23 cellular contexts compared by ENCODE assay signal in genomic region chr7:128191136-128191844, GRCh38. TPM values are rescaled to one million over a fixed set of nuclear protein-coding genes. Genes with fewer than 3 reads are reported as not detected.
A peak's percentile ranks its signal among the peaks of the same experiment; 100 is the strongest.
DNase-seq lines count a peak whose midpoint lies in the region; ATAC-seq and TF ChIP-seq lines count a peak whose summit lies in the region.
"Had no signal": no experiment of that assay in that cellular context is flagged by ENCODE, and none has a peak within 500 bp of the region (broad histone marks: within the 10 kb centered on the region; RNA-seq: fewer than 3 reads in every experiment).

No MANE protein-coding gene starts in this region.

- H3K36me3 Mint-ChIP-seq in CD14-positive monocyte (peaks cover 1 to 3% of the 10 kb centered on the region in 2 donors), chondrocyte (ENCODE audit: low read depth) (peaks cover 13% of the 10 kb centered on the region), osteocyte (ENCODE audit: unreplicated experiment) (no peaks in the 10 kb centered on the region)
- H3K36me3 Mint-ChIP-seq in activated CD4-positive, alpha-beta T cell treated with anti-CD3 and anti-CD28 coated beads for 36 hours (ENCODE audit: low read depth): peaks cover 8% of the 10 kb centered on the region

- peaks cover 28 to 46% (median 39%) of the 10 kb centered on the region in 7 donors for H3K9me3 Mint-ChIP-seq in CD14-positive monocyte
- H3K9me3 Mint-ChIP-seq in chondrocyte (ENCODE audit: low read depth): peaks cover 26% of the 10 kb centered on the region
- H3K9me3 Mint-ChIP-seq in osteocyte (ENCODE audit: unreplicated experiment): peaks cover 24% of the 10 kb centered on the region
- H3K9me3 Mint-ChIP-seq in activated CD4-positive, alpha-beta T cell treated with anti-CD3 and anti-CD28 coated beads for 36 hours (ENCODE audit: low read depth): peaks cover 13% of the 10 kb centered on the region

- H2AFZ ChIP-seq in PC-9: no peak overlapping the region

- peaks cover 27 to 55% (median 48%) of the 10 kb centered on the region in 10 experiments for H3K4me1 ChIP-seq in BLaER1 treated with 17β-estradiol and CSF1 and Interleukin-3, amounts not matched to agents 10 nM and 100 nM
- no peaks in the 10 kb centered on the region for H3K4me1 ChIP-seq in PC-9 (replicated peaks; ENCODE audit: insufficient read depth)
- H3K4me1 ChIP-seq: Caco-2, SJCRH30 had no signal

- H3K27me3 ChIP-seq in BLaER1 treated with 17β-estradiol and CSF1 and Interleukin-3, amounts not matched to agents 10 nM and 100 nM: no peaks in the 10 kb centered on the region
- peaks cover 5% of the 10 kb centered on the region; the same call in 1 of the 2 replicates for H3K27me3 ChIP-seq in PC-9 (ENCODE audit: insufficient read depth, low read depth)

- H3K4me1 Mint-ChIP-seq in CD14-positive monocyte (peaks cover 7% of the 10 kb centered on the region), chondrocyte (ENCODE audit: low read depth) (no peaks in the 10 kb centered on the region), osteocyte (ENCODE audit: unreplicated experiment) (no peaks in the 10 kb centered on the region)
- H3K4me1 Mint-ChIP-seq in activated CD4-positive, alpha-beta T cell treated with anti-CD3 and anti-CD28 coated beads for 36 hours: peaks cover 9% of the 10 kb centered on the region
- H3K4me1 Mint-ChIP-seq: CD4-positive, alpha-beta memory T cell had no signal

- no peaks in the 10 kb centered on the region for H3F3A ChIP-seq in PC-9 (ENCODE audit: insufficient read depth, low read depth)

- intact Hi-C loops in CD14-positive monocyte (cut with micrococcal nuclease) (no loop called here), PC-9 (cut with micrococcal nuclease; ENCODE audit: unreplicated experiment) (no loop called here)
- intact Hi-C loops in activated CD4-positive, alpha-beta T cell treated with anti-CD3 and anti-CD28 coated beads for 36 hours (cut with DNase I, micrococcal nuclease): no loop called here

- POLR2A ChIA-PET in activated CD4-positive, alpha-beta T cell treated with anti-CD3 and anti-CD28 coated beads for 36 hours (lab: Charles Lee): no interaction called here
- POLR2A ChIA-PET in PC-9 (lab: Charles Lee; ENCODE audit: unreplicated experiment): interaction anchor here (0.7 kb wide), 1 partner anchor 8 kb away, joined by 4 read pairs; no protein-coding TSS in a partner anchor

- DNase-seq in CD14-positive monocyte (ENCODE audit: low spot score): peak; percentile 6
- DNase-seq in chondrocyte (ENCODE audit: low spot score): peak; percentile 30
- DNase-seq in osteocyte (ENCODE audit: extremely low spot score, unreplicated experiment): peak; percentile 54
- no peak for DNase-seq in activated CD4-positive, alpha-beta T cell treated with anti-CD3 and anti-CD28 coated beads for 36 hours
- no peak for DNase-seq in GM03348 (ENCODE audit: low spot score)
- no peak for DNase-seq in PC-9
- DNase-seq: Caco-2; CD4-positive, alpha-beta memory T cell; DND-41; GM23248; IMR-90; NCI-H1092 treated with DMSO at 0.1 percent for 48 hours; NCI-H146; NCI-H2029; NCI-H226; NCI-H510A treated with DMSO at 0.1 percent for 48 hours; NCI-H748 treated with DMSO at 0.1 percent for 48 hours; NK-92 treated with Interleukin-12 subunit alpha and Interleukin-12 subunit beta, amount 100 ng/mL, for 24 hours; SJCRH30 had no signal

- peak overlapping the region in 9 of 11 experiments; percentile 53 to 75 (median 68); a peak in 16 of 22 replicates for H3K4me2 ChIP-seq in BLaER1 treated with 17β-estradiol and CSF1 and Interleukin-3, amounts not matched to agents 10 nM and 100 nM
- H3K4me2 ChIP-seq in PC-9: no peak overlapping the region
- H3K4me2 ChIP-seq: KMS-11 had no signal

- H3K9me3 ChIP-seq in BLaER1 treated with 17β-estradiol and CSF1 and Interleukin-3, amounts not matched to agents 10 nM and 100 nM (replicated peaks in 1 of 11): peaks cover 33 to 51% (median 39%) of the 10 kb centered on the region in 11 experiments
- peaks cover 4% of the 10 kb centered on the region; the same call in 1 of the 2 replicates for H3K9me3 ChIP-seq in PC-9 (ENCODE audit: insufficient read depth, low read depth)

- H3K36me3 ChIP-seq in BLaER1 treated with 17β-estradiol and CSF1 and Interleukin-3, amounts not matched to agents 10 nM and 100 nM: peaks cover 0 to 4% (median 0%) of the 10 kb centered on the region in 11 experiments; a peak in 1 of 22 replicates
- no peaks in the 10 kb centered on the region for H3K36me3 ChIP-seq in PC-9 (ENCODE audit: low read depth)

- no TSS peak for BruUV-seq in PC-9 (replicated peaks; lab: Mats Ljungman, UMichigan)

- no peak overlapping the region for H3K9ac ChIP-seq in BLaER1 treated with 17β-estradiol and CSF1 and Interleukin-3, amounts not matched to agents 10 nM and 100 nM
- H3K9ac ChIP-seq: GM23248, KMS-11 had no signal

- no peak overlapping the region for H3K27ac Mint-ChIP-seq in CD14-positive monocyte
- no peak overlapping the region for H3K27ac Mint-ChIP-seq in chondrocyte (ENCODE audit: unreplicated experiment)
- no peak overlapping the region for H3K27ac Mint-ChIP-seq in osteocyte (ENCODE audit: unreplicated experiment)
- no peak overlapping the region for H3K27ac Mint-ChIP-seq in activated CD4-positive, alpha-beta T cell treated with anti-CD3 and anti-CD28 coated beads for 36 hours
- H3K27ac Mint-ChIP-seq: CD4-positive, alpha-beta memory T cell had no signal

- H3K4me3 Mint-ChIP-seq in CD14-positive monocyte: peak overlapping the region in 1 of 2 donors; percentile 63
- no peak overlapping the region for H3K4me3 Mint-ChIP-seq in chondrocyte (ENCODE audit: unreplicated experiment)
- no peak overlapping the region for H3K4me3 Mint-ChIP-seq in osteocyte (ENCODE audit: unreplicated experiment)
- H3K4me3 Mint-ChIP-seq in activated CD4-positive, alpha-beta T cell treated with anti-CD3 and anti-CD28 coated beads for 36 hours: no peak overlapping the region
- H3K4me3 Mint-ChIP-seq: CD4-positive, alpha-beta memory T cell had no signal

- H3K27ac ChIP-seq in BLaER1 treated with 17β-estradiol and CSF1 and Interleukin-3, amounts not matched to agents 10 nM and 100 nM: no peak overlapping the region
- no peak overlapping the region for H3K27ac ChIP-seq in PC-9
- H3K27ac ChIP-seq: GM23248, KMS-11, SJCRH30 had no signal

- H3K9me2 ChIP-seq in PC-9 (ENCODE audit: insufficient read depth): no peaks in the 10 kb centered on the region

- H4K20me1 ChIP-seq in BLaER1 treated with 17β-estradiol and CSF1 and Interleukin-3, amounts not matched to agents 10 nM and 100 nM: no peaks in the 10 kb centered on the region
- no peaks in the 10 kb centered on the region for H4K20me1 ChIP-seq in PC-9 (ENCODE audit: insufficient read depth)

- peaks cover 12 to 22% (median 16%) of the 10 kb centered on the region in 3 donors for H3K27me3 Mint-ChIP-seq in CD14-positive monocyte (ENCODE audit: low read depth in 3 of 3)
- peaks cover 51% of the 10 kb centered on the region for H3K27me3 Mint-ChIP-seq in chondrocyte (ENCODE audit: low read depth)
- H3K27me3 Mint-ChIP-seq in osteocyte (ENCODE audit: unreplicated experiment): peaks cover 52% of the 10 kb centered on the region
- H3K27me3 Mint-ChIP-seq in activated CD4-positive, alpha-beta T cell treated with anti-CD3 and anti-CD28 coated beads for 36 hours: peaks cover 20% of the 10 kb centered on the region

- no peak overlapping the region for H3K4me3 ChIP-seq in BLaER1 treated with 17β-estradiol and CSF1 and Interleukin-3, amounts not matched to agents 10 nM and 100 nM
- no peak overlapping the region for H3K4me3 ChIP-seq in PC-9
- H3K4me3 ChIP-seq: GM23248, SJCRH30 had no signal

- TF ChIP-seq CTCF in CD14-positive monocyte (IDR thresholded peaks at IDR 0.05): no peak
- no peak for TF ChIP-seq CTCF in chondrocyte (IDR thresholded peaks at IDR 0.05)
- TF ChIP-seq CTCF in osteocyte (IDR thresholded peaks at IDR 0.05): no peak
- TF ChIP-seq CTCF in PC-9 (conservative IDR thresholded peaks at IDR 0.05): no peak

- H3K79me2 ChIP-seq in PC-9 (ENCODE audit: low read depth): no peaks in the 10 kb centered on the region

- no peak for ATAC-seq in activated CD4-positive, alpha-beta T cell treated with anti-CD3 and anti-CD28 coated beads for 36 hours
- ATAC-seq: HCT116, Panc1 had no signal

- CTCF ChIA-PET in activated CD4-positive, alpha-beta T cell treated with anti-CD3 and anti-CD28 coated beads for 36 hours (lab: Charles Lee): interaction anchor here (0.8 kb wide), 2 partner anchors 18 to 165 kb away, joined by 3 read pairs; no protein-coding TSS in a partner anchor
- CTCF ChIA-PET in PC-9 (lab: Charles Lee): no interaction called here

RNA-seq across cellular contexts. Expression of gene LEP, which starts 49.8 kb away (rescaled TPM):
- polyA plus RNA-seq in CD14-positive monocyte: under 1 TPM; 0.12 to 0.13 TPM
- total RNA-seq in chondrocyte (not detected in 3 replicates), osteocyte (not detected in 2 replicates), PC-9 (2021) (not detected in 2 replicates)
- total RNA-seq in activated CD4-positive, alpha-beta T cell treated with anti-CD3 and anti-CD28 coated beads for 36 hours: not detected
- total RNA-seq: Caco-2; CD4-positive, alpha-beta memory T cell; IMR-90; SJCRH30 had no signal
- polyA plus RNA-seq: CD4-positive, alpha-beta memory T cell; IMR-90 had no signal

Comparison
In these comparisons a context has a peak if more than half of its experiments do, and no peak if none do; other contexts are left out.
1. DNase-seq: peak in CD14-positive monocyte (single experiment), chondrocyte (single experiment) and osteocyte (single experiment); none in activated CD4-positive, alpha-beta T cell treated with anti-CD3 and anti-CD28 coated beads for 36 hours (single experiment), GM03348 (single experiment) and PC-9 (0 of 2).